Comparison of ENCODE assay signal across 25 cellular contexts in genomic region chr6:69958978-69959377, GRCh38.
"Had no signal": no experiment of that assay in that cellular context is flagged by ENCODE, and none has a peak within 500 bp of the region (broad histone marks: within the 10 kb centered on the region; RNA-seq: fewer than 3 reads in every experiment).

No MANE protein-coding gene starts in this region.

- ATAC-seq: lower lobe of right lung; naive thymus-derived CD4-positive, alpha-beta T cell; pancreas; right cardiac atrium; stimulated activated memory B cell treated with anti-CD40 and anti-IgM and Interleukin-4, amounts not matched to agents 10 μg/mL and 1 μg/mL and 100 μg/mL, for 72 hours; stimulated activated naive CD8-positive, alpha-beta T cell treated with anti-CD3 and anti-CD28 coated beads, Interleukin-15, amount 100 ng/mL, for 72 hours had no signal

- DNase-seq: islet precursor cell; left ventricle myocardium inferior; lower lobe of right lung; mammary epithelial cell; mesendoderm; naive thymus-derived CD4-positive, alpha-beta T cell; nucleus accumbens; pancreas; posterior cingulate gyrus; retina; right cardiac atrium; sigmoid colon; stimulated activated CD4-positive, alpha-beta T cell treated with anti-CD3 and anti-CD28 coated beads, Interleukin-1b, Interleukin-23, amount 100 ng/mL, for 48 hours; stimulated activated CD4-positive, alpha-beta T cell treated with anti-CD3 and anti-CD28 coated beads, Interleukin-2, amount 100 ng/mL, for 48 hours; stimulated activated CD4-positive, alpha-beta T cell treated with anti-CD3 and anti-CD28 coated beads, Interleukin-4, amount 100 ng/mL, for 4 hours; stimulated activated CD8-positive, alpha-beta memory T cell treated with anti-CD3 and anti-CD28 coated beads, Interleukin-4, amount 100 ng/mL, for 48 hours; stimulated activated naive CD4-positive, alpha-beta T cell treated with Interleukin-2 at 50 U/mL for 16 hours; stimulated activated naive CD8-positive, alpha-beta T cell treated with anti-CD3 and anti-CD28 coated beads, Interleukin-15, amount 100 ng/mL, for 72 hours; substantia nigra; uterus had no signal

- H3K4me3 ChIP-seq: hepatocyte, left ventricle myocardium inferior, lower lobe of right lung, pancreas, prostate gland, sigmoid colon, smooth muscle cell, tibial nerve, uterus had no signal
